Comparison of ENCODE assay signal across 13 cellular contexts in the genomic region with DNA sequence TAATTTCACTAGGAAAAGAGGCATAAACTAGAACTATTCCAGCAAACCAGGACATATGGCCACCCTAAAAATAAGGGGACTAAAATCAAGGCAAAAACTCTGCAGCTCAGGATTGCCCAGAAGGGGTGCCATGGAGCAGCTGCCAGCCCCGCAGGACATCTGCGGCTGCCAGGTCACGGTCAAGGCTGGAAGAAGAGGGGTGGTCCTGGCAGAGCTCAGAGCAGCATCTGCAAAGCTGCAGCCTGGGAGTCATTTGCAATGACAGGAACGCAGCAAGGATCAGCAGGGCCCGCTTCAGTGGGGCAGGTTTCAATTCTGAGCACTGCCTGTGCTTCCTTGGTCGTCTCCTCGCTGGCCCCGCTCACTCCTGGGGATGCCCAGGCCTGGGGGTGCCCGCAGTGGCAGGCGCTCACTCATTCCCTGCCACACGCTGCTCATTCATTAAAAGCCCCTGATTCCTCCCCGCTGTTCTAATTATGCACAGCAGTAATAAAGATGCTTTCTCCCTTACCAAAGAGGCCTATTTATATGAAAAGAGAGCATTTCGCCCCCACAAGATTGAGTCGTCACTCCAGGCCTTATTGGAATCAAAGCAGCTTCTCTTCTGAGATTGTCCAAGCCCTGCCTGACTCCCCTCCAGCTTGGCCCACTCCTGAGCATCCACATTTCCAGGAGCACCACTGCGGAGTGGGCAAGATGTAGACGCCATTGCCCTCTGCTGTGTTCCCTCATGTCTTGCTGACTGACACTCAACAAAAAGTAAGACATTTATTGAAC. TPM values are rescaled to one million over a fixed set of nuclear protein-coding genes. Genes with fewer than 3 reads are reported as not detected.
DNase-seq lines count a peak whose midpoint lies in the region; ATAC-seq, FAIRE-seq and TF ChIP-seq lines count a peak whose summit lies in the region.
"Had no signal": no experiment of that assay in that cellular context is flagged by ENCODE, and none has a peak within 500 bp of the region (broad histone marks: within the 10 kb centered on the region; RNA-seq: fewer than 3 reads in every experiment).

No MANE protein-coding gene starts in this region.

- H3K4me3 ChIP-seq in cardiac muscle cell (no peak overlapping the region), right atrium auricular region (no peak overlapping the region), bronchial epithelial cell (ENCODE audit: low read depth, low read length) (no peak overlapping the region), kidney (ENCODE audit: low read length in 2 of 2) (no peak overlapping the region)
- H3K4me3 ChIP-seq: suprapubic skin had no signal

- no peak for FAIRE-seq in bronchial epithelial cell (lab: Jason Lieb, UNC)
- FAIRE-seq in kidney (lab: Jason Lieb, UNC): no peak

- TF ChIP-seq CTCF in cardiac muscle cell (IDR thresholded peaks at IDR 0.05; ENCODE audit: low read depth, low read length) (peak; percentile 32), right atrium auricular region (IDR thresholded peaks at IDR 0.05) (no peak), bronchial epithelial cell (IDR thresholded peaks at IDR 0.05; ENCODE audit: insufficient read depth, low read length, severe bottlenecking) (peak; percentile 21), kidney (IDR thresholded peaks at IDR 0.05; ENCODE audit: borderline replicate concordance, extremely low read depth, insufficient read depth) (peak; percentile 15), type B pancreatic cell (conservative IDR thresholded peaks at IDR 0.05) (peak; percentile 62)

- H3K36me3 Mint-ChIP-seq in type B pancreatic cell: no peaks in the 10 kb centered on the region

- no peaks in the 10 kb centered on the region for H3K36me3 ChIP-seq in cardiac muscle cell
- no peaks in the 10 kb centered on the region for H3K36me3 ChIP-seq in right atrium auricular region
- H3K36me3 ChIP-seq in bronchial epithelial cell (ENCODE audit: control insufficient read depth, insufficient read depth, low read length): no peaks in the 10 kb centered on the region
- H3K36me3 ChIP-seq in kidney (ENCODE audit: control insufficient read depth in 1 of 2, insufficient read depth in 2 of 2, low read length in 2 of 2): no peaks in the 10 kb centered on the region
- H3K36me3 ChIP-seq: suprapubic skin had no signal

- H3K27me3 ChIP-seq in cardiac muscle cell (peaks cover 35% of the 10 kb centered on the region), right atrium auricular region (no peaks in the 10 kb centered on the region), bronchial epithelial cell (ENCODE audit: control insufficient read depth, insufficient read depth, low read length) (peaks cover 6% of the 10 kb centered on the region)

- H3K27ac Mint-ChIP-seq in type B pancreatic cell: no peak overlapping the region
- H3K27ac Mint-ChIP-seq: dendritic cell treated with granulocyte-macrophage colony-stimulating factor and Interleukin-4, amounts not matched to agents 40 ng/mL and 50 ng/mL, for 4 days had no signal

- H3K4me1 Mint-ChIP-seq in type B pancreatic cell (ENCODE audit: unreplicated experiment): no peaks in the 10 kb centered on the region

- DNase-seq in cardiac muscle cell (ENCODE audit: low read depth in 1 of 2, low spot score in 1 of 2): no peak
- no peak for DNase-seq in right atrium auricular region (ENCODE audit: low spot score)
- DNase-seq in bronchial epithelial cell (ENCODE audit: low read depth): no peak
- DNase-seq in kidney: no peak
- DNase-seq in type B pancreatic cell (ENCODE audit: extremely low spot score, unreplicated experiment): no peak
- no peak for DNase-seq in DMS114 treated with DMSO at 0.1 percent for 48 hours (lab: John Stamatoyannopoulos, UW; ENCODE audit: unreplicated experiment)
- no peak for DNase-seq in COLO668 (lab: John Stamatoyannopoulos, UW; ENCODE audit: unreplicated experiment)
- DNase-seq: activated T-cell treated with anti-CD3 and anti-CD28 coated beads, Interleukin-2, amount 50 U/mL, for 4 hours; NCI-H1105; T-helper 9 cell had no signal

- H3K4me1 ChIP-seq in cardiac muscle cell (ENCODE audit: low read depth) (no peaks in the 10 kb centered on the region), right atrium auricular region (peaks cover 0 to 19% of the 10 kb centered on the region in 2 donors), kidney (ENCODE audit: control insufficient read depth in 1 of 2, insufficient read depth in 1 of 2, low read depth in 1 of 2, low read length in 2 of 2) (peaks cover 8 to 16% of the 10 kb centered on the region in 2 donors)

- no peaks in the 10 kb centered on the region for H3K9me3 ChIP-seq in cardiac muscle cell (ENCODE audit: low read depth)
- no peaks in the 10 kb centered on the region for H3K9me3 ChIP-seq in right atrium auricular region
- no peaks in the 10 kb centered on the region for H3K9me3 ChIP-seq in kidney (ENCODE audit: control insufficient read depth in 1 of 2, low read length in 2 of 2)
- H3K9me3 ChIP-seq: suprapubic skin had no signal

- H3K9ac ChIP-seq in kidney (ENCODE audit: low read length in 2 of 2): no peak overlapping the region

- H3K9me3 Mint-ChIP-seq in type B pancreatic cell: no peaks in the 10 kb centered on the region
- H3K9me3 Mint-ChIP-seq: activated T-cell treated with anti-CD3 and anti-CD28 coated beads, Interleukin-2, amount 50 U/mL, for 4 hours; dendritic cell treated with granulocyte-macrophage colony-stimulating factor and Interleukin-4, amounts not matched to agents 40 ng/mL and 50 ng/mL, for 4 days had no signal

- H3K27me3 Mint-ChIP-seq in type B pancreatic cell: peaks cover 31% of the 10 kb centered on the region

- H3K27ac ChIP-seq in cardiac muscle cell: no peak overlapping the region
- no peak overlapping the region for H3K27ac ChIP-seq in right atrium auricular region
- no peak overlapping the region for H3K27ac ChIP-seq in kidney (ENCODE audit: low read depth in 2 of 2, low read length in 2 of 2)
- H3K27ac ChIP-seq: suprapubic skin had no signal

- ATAC-seq in GM18519 (IDR thresholded peaks at IDR 0.05; ENCODE audit: low FRiP score, unreplicated experiment): no peak
- ATAC-seq: activated T-cell treated with anti-CD3 and anti-CD28 coated beads, Interleukin-2, amount 50 U/mL, for 4 hours had no signal

- H3K4me3 Mint-ChIP-seq in type B pancreatic cell: no peak overlapping the region
- H3K4me3 Mint-ChIP-seq: activated T-cell treated with anti-CD3 and anti-CD28 coated beads, Interleukin-2, amount 50 U/mL, for 4 hours; dendritic cell treated with granulocyte-macrophage colony-stimulating factor and Interleukin-4, amounts not matched to agents 40 ng/mL and 50 ng/mL, for 4 days had no signal

- intact Hi-C loops in kidney (cut with DNase I): no loop called here

RNA-seq across cellular contexts. Expression of gene HSPA12A, which starts 4.6 kb away (rescaled TPM):
- total RNA-seq in cardiac muscle cell (6.4 and 9.6 TPM in 2 replicates), right atrium auricular region (10 to 100 TPM; 10.1 to 11.5 TPM), bronchial epithelial cell (0.79 and 1.4 TPM in 2 replicates), kidney (33.5 TPM), type B pancreatic cell (ENCODE audit: low replicate concordance) (9.6 and 11.0 TPM in 2 replicates)
- polyA plus RNA-seq in cardiac muscle cell (7.2 and 8.3 TPM in 2 replicates), kidney (ENCODE audit: insufficient read depth, low read depth, low replicate concordance) (18.9 TPM)

Comparison
In these comparisons a context has a peak if more than half of its experiments do, and no peak if none do; other contexts are left out.
1. CTCF ChIP-seq: peak in cardiac muscle cell (single experiment), bronchial epithelial cell (single experiment), kidney (single experiment) and type B pancreatic cell (single experiment); none in right atrium auricular region (0 of 2).